In genomic region chr6:32816746-32817204, GRCh38 we compare ENCODE assay signal across 8 cellular contexts. TPM values are rescaled to one million over a fixed set of nuclear protein-coding genes. Genes with fewer than 3 reads are reported as not detected.
DNase-seq lines count a peak whose midpoint lies in the region; ATAC-seq, FAIRE-seq and TF ChIP-seq lines count a peak whose summit lies in the region.

TSS of gene HLA-DOB (minus strand) at chr6:32817002. CDS start at chr6:32816951, 51 bp downstream.

- DNase-seq in GM12891 (ENCODE audit: insufficient read length, low spot score): peak; percentile 41
- DNase-seq in mammary epithelial cell: peak; percentile 92
- no peak for DNase-seq in neuronal stem cell (ENCODE audit: low spot score)
- no peak for DNase-seq in RPMI8226
- no peak for DNase-seq in stimulated activated CD4-positive, alpha-beta T cell treated with anti-CD3 and anti-CD28 coated beads, Interleukin-4, amount 100 ng/mL, for 4 hours
- DNase-seq in H7: no peak

- H3K36me3 ChIP-seq in mammary epithelial cell (ENCODE audit: insufficient read depth, low read length) (no peaks in the 10 kb centered on the region), neuronal stem cell (replicated peaks in 1 of 2; ENCODE audit: control insufficient read depth in 2 of 2, insufficient read depth in 2 of 2, low read length in 2 of 2) (no peaks in the 10 kb centered on the region), H7 (replicated peaks; ENCODE audit: control insufficient read depth, insufficient read depth, low read length) (no peaks in the 10 kb centered on the region)

- no peaks in the 10 kb centered on the region for H3K27me3 ChIP-seq in mammary epithelial cell (ENCODE audit: insufficient read depth, low read length)
- H3K27me3 ChIP-seq in neuronal stem cell (ENCODE audit: control insufficient read depth in 3 of 3, insufficient read depth in 3 of 3, low read depth in 1 of 3, low read length in 3 of 3): peaks cover 0 to 73% (median 0%) of the 10 kb centered on the region in 3 experiments
- H3K27me3 ChIP-seq in H7 (ENCODE audit: control insufficient read depth, insufficient read depth, low read length): no peaks in the 10 kb centered on the region; the same call in 1 of the 2 replicates

- no peaks in the 10 kb centered on the region for H3K79me1 ChIP-seq in neuronal stem cell (ENCODE audit: low read depth, low read length)

- no peaks in the 10 kb centered on the region for H4K20me1 ChIP-seq in mammary epithelial cell (ENCODE audit: insufficient read depth, low read length)

- BruUV-seq in mammary epithelial cell (replicated peaks; lab: Mats Ljungman, UMichigan): no TSS peak

- no peak for FAIRE-seq in GM12891 (lab: Jason Lieb, UNC)

- H3K4ac ChIP-seq in neuronal stem cell (ENCODE audit: low read length): no peak within 1 kb of the TSS

- in situ Hi-C loops in mammary epithelial cell (cut with MboI; ENCODE audit: low sequenced_read_pairs in 2 of 2): no loop called here

- H4K8ac ChIP-seq in neuronal stem cell (ENCODE audit: low read depth, low read length): no peak within 1 kb of the TSS

- H3K23ac ChIP-seq in neuronal stem cell (ENCODE audit: low read depth, low read length, poor library complexity): no peak within 1 kb of the TSS

- no peak within 1 kb of the TSS for H2AK5ac ChIP-seq in neuronal stem cell (ENCODE audit: low read depth, low read length)

- dilution Hi-C loops in mammary epithelial cell (cut with HindIII; ENCODE audit: low sequenced_read_pairs): no loop called here

- H2BK120ac ChIP-seq in neuronal stem cell (ENCODE audit: low read depth, low read length): no peak within 1 kb of the TSS

- no peaks in the 10 kb centered on the region for H3K9me3 ChIP-seq in mammary epithelial cell (replicated peaks; ENCODE audit: insufficient read depth, low read length)
- no peaks in the 10 kb centered on the region for H3K9me3 ChIP-seq in neuronal stem cell (replicated peaks in 1 of 2; ENCODE audit: control insufficient read depth in 2 of 2, insufficient read depth in 1 of 2, low read depth in 1 of 2, low read length in 2 of 2)

- H3K4me2 ChIP-seq in mammary epithelial cell (ENCODE audit: insufficient read depth, low read depth, low read length) (peak within 1 kb of the TSS; percentile 88), neuronal stem cell (ENCODE audit: insufficient read depth, low read length, poor library complexity, severe bottlenecking) (no peak within 1 kb of the TSS)

- H3K14ac ChIP-seq in neuronal stem cell (ENCODE audit: low read length): no peak within 1 kb of the TSS

- no peaks in the 10 kb centered on the region for H3K79me2 ChIP-seq in mammary epithelial cell (ENCODE audit: insufficient read depth, low read length)

- no peak for TF ChIP-seq CTCF in mammary epithelial cell (conservative IDR thresholded peaks at IDR 0.05 in 1 of 2, IDR thresholded peaks at IDR 0.05 in 1 of 2; ENCODE audit: extremely low read depth in 1 of 2, insufficient read depth in 1 of 2, low read depth in 1 of 2, low read length in 2 of 2)

- no peak for TF ChIP-seq POLR2A in GM12891 (IDR thresholded peaks at IDR 0.05; ENCODE audit: low read depth, low read length)

- H3K4me3 ChIP-seq in mammary epithelial cell (replicated peaks in 1 of 3; ENCODE audit: insufficient read depth in 1 of 3, low read depth in 2 of 3, low read length in 3 of 3) (peak within 1 kb of the TSS; percentile 1 to 15 (median 2)), neuronal stem cell (ENCODE audit: low read length in 2 of 2) (no peak within 1 kb of the TSS), H7 (ENCODE audit: insufficient read depth, low read depth, low read length) (no peak within 1 kb of the TSS)

- H2BK15ac ChIP-seq in neuronal stem cell (ENCODE audit: low read length): no peak within 1 kb of the TSS

- 6% methylated on average over 3 of the region's 3 CpGs for WGBS in mammary epithelial cell (ENCODE audit: low coverage, missing lambda C conversion rate)
- no CpG with 5 or more reads among the region's 3 CpGs for WGBS in neuronal stem cell (ENCODE audit: extremely low coverage in 2 of 2, insufficient read length in 2 of 2, insufficient replicate concordance in 1 of 2), 2 donors

- intact Hi-C loops in mammary epithelial cell (cut with micrococcal nuclease): loop anchor here (1.0 to 5.0 kb wide), 2 partner anchors 19 to 619 kb away; no protein-coding TSS in a partner anchor

- no peak within 1 kb of the TSS for H4K91ac ChIP-seq in neuronal stem cell (ENCODE audit: low read depth, low read length, poor library complexity)

- ATAC-seq in HG03045 (IDR thresholded peaks at IDR 0.05; ENCODE audit: unreplicated experiment): peak; percentile 51
- ATAC-seq in GM19467 (IDR thresholded peaks at IDR 0.05; ENCODE audit: unreplicated experiment): no peak

- CTCF ChIA-PET in mammary epithelial cell (lab: Charles Lee; ENCODE audit: low non-redundant PET): no interaction called here

- peak within 1 kb of the TSS; percentile 78 for H3K27ac ChIP-seq in mammary epithelial cell (ENCODE audit: insufficient read depth, low read depth, low read length)
- H3K27ac ChIP-seq in neuronal stem cell (replicated peaks; ENCODE audit: low read length): no peak within 1 kb of the TSS

- H2BK5ac ChIP-seq in neuronal stem cell (ENCODE audit: low read length): no peak within 1 kb of the TSS

- no peak within 1 kb of the TSS for H3K18ac ChIP-seq in neuronal stem cell (ENCODE audit: low read length)

- H3K4me1 ChIP-seq in mammary epithelial cell (ENCODE audit: insufficient read depth, low read length) (peaks cover 57% of the 10 kb centered on the region), neuronal stem cell (ENCODE audit: control insufficient read depth in 2 of 2, insufficient read depth in 1 of 2, low read depth in 1 of 2, low read length in 2 of 2) (no peaks in the 10 kb centered on the region)

- H3K9ac ChIP-seq in mammary epithelial cell (ENCODE audit: insufficient read depth, low read length) (peak within 1 kb of the TSS; percentile 58), neuronal stem cell (ENCODE audit: low read depth, low read length, poor library complexity) (peak within 1 kb of the TSS; percentile 53)

- no peak within 1 kb of the TSS for H2BK12ac ChIP-seq in neuronal stem cell (ENCODE audit: low read length)

- H2AFZ ChIP-seq in mammary epithelial cell (ENCODE audit: low read depth, low read length) (peak within 1 kb of the TSS; percentile 85), neuronal stem cell (ENCODE audit: low read length) (no peak within 1 kb of the TSS)

TF ChIP-seq in GM12891, 5 proteins besides CTCF, POLR2A, EP300 and RAD21:
- TF ChIP-seq PAX5 (IDR thresholded peaks at IDR 0.05; ENCODE audit: insufficient read depth, low read length, severe bottlenecking) (no peak), TAF1 (IDR thresholded peaks at IDR 0.05; ENCODE audit: low read depth, low read length) (0 out of 2 replicates have a peak, but pooled peaks have one; percentile 27), SPI1 (IDR thresholded peaks at IDR 0.05; ENCODE audit: low read depth, low read length) (no peak), POU2F2 (IDR thresholded peaks at IDR 0.05; ENCODE audit: low read depth, low read length) (no peak)

RNA-seq across cellular contexts. Expression of gene HLA-DOB, which starts in this region (rescaled TPM):
- polyA plus RNA-seq in GM12891 (2012; ENCODE audit: low read depth, missing spikeins): 74.3 TPM
- total RNA-seq in mammary epithelial cell: 1 to 10 TPM; 5.5 to 8.3 TPM
- polyA plus RNA-seq in mammary epithelial cell: 13.3 TPM
- polyA minus RNA-seq in mammary epithelial cell: 20.0 TPM
- 0.04 TPM for polyA plus RNA-seq in neuronal stem cell (2013, experiment 1 of 2)
- 0.07 TPM for polyA plus RNA-seq in neuronal stem cell (2013, experiment 2 of 2)
- not detected in 2 replicates for total RNA-seq in H7 (2014; rRNA removed; shearing (Covaris generic))

Comparison
In these comparisons a context has a peak if more than half of its experiments do, and no peak if none do; other contexts are left out.
1. DNase-seq: peak in GM12891 (single experiment) and mammary epithelial cell (single experiment); none in neuronal stem cell (single experiment), RPMI8226 (single experiment), stimulated activated CD4-positive, alpha-beta T cell treated with anti-CD3 and anti-CD28 coated beads, Interleukin-4, amount 100 ng/mL, for 4 hours (0 of 2) and H7 (single experiment).
2. H3K4me3 ChIP-seq: peak in mammary epithelial cell (3 of 3); none in neuronal stem cell (0 of 2) and H7 (single experiment).